In genomic region chr14:61694039-61694438, GRCh38 we compare ENCODE assay signal across 2 cellular contexts.
TF ChIP-seq lines count a peak whose summit lies in the region.

No MANE protein-coding gene starts in this region.

TF ChIP-seq in SK-N-SH, 30 proteins besides CTCF, POLR2A, EP300 and RAD21 (continued from another document):
- TF ChIP-seq EZH2phosphoT487 (IDR thresholded peaks at IDR 0.05; ENCODE audit: borderline replicate concordance, low read depth) (no peak), NFIC (IDR thresholded peaks at IDR 0.05; ENCODE audit: borderline replicate concordance) (no peak), FOXM1 (IDR thresholded peaks at IDR 0.05; ENCODE audit: low read depth) (no peak), POLR2AphosphoS5 (IDR thresholded peaks at IDR 0.05; ENCODE audit: low read depth, low read length) (no peak), JUND (IDR thresholded peaks at IDR 0.05) (no peak), FOXJ3 (CRISPR knock-in tag; IDR thresholded peaks at IDR 0.05) (no peak), MXI1 (IDR thresholded peaks at IDR 0.05; ENCODE audit: low read depth, low read length) (no peak), RXRA (IDR thresholded peaks at IDR 0.05; ENCODE audit: borderline replicate concordance, low read depth) (no peak)
- TF ChIP-seq, protein P1, sequence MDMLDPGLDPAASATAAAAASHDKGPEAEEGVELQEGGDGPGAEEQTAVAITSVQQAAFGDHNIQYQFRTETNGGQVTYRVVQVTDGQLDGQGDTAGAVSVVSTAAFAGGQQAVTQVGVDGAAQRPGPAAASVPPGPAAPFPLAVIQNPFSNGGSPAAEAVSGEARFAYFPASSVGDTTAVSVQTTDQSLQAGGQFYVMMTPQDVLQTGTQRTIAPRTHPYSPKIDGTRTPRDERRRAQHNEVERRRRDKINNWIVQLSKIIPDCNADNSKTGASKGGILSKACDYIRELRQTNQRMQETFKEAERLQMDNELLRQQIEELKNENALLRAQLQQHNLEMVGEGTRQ (IDR thresholded peaks at IDR 0.05; ENCODE audit: borderline replicate concordance, low read depth, low read length) = no peak

TF ChIP-seq in SK-N-SH treated with all-trans-retinoic acid at 6 μM for 48 hours, 23 proteins besides CTCF, POLR2A, EP300 and RAD21 (continued from another document):
- TF ChIP-seq, protein P2, sequence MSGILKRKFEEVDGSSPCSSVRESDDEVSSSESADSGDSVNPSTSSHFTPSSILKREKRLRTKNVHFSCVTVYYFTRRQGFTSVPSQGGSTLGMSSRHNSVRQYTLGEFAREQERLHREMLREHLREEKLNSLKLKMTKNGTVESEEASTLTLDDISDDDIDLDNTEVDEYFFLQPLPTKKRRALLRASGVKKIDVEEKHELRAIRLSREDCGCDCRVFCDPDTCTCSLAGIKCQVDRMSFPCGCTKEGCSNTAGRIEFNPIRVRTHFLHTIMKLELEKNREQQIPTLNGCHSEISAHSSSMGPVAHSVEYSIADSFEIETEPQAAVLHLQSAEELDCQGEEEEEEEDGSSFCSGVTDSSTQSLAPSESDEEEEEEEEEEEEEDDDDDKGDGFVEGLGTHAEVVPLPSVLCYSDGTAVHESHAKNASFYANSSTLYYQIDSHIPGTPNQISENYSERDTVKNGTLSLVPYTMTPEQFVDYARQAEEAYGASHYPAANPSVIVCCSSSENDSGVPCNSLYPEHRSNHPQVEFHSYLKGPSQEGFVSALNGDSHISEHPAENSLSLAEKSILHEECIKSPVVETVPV (CRISPR knock-in tag; IDR thresholded peaks at IDR 0.05) = no peak
- TF ChIP-seq ISL1 (CRISPR knock-in tag; IDR thresholded peaks at IDR 0.05) = no peak
- TF ChIP-seq ZFP3 (CRISPR knock-in tag; IDR thresholded peaks at IDR 0.05) = no peak
- TF ChIP-seq, protein P3, sequence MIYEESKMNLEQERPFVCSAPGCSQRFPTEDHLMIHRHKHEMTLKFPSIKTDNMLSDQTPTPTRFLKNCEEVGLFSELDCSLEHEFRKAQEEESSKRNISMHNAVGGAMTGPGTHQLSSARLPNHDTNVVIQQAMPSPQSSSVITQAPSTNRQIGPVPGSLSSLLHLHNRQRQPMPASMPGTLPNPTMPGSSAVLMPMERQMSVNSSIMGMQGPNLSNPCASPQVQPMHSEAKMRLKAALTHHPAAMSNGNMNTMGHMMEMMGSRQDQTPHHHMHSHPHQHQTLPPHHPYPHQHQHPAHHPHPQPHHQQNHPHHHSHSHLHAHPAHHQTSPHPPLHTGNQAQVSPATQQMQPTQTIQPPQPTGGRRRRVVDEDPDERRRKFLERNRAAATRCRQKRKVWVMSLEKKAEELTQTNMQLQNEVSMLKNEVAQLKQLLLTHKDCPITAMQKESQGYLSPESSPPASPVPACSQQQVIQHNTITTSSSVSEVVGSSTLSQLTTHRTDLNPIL (CRISPR knock-in tag; IDR thresholded peaks at IDR 0.05; ENCODE audit: low read depth) = no peak
- TF ChIP-seq ZC3H10 (CRISPR knock-in tag; IDR thresholded peaks at IDR 0.05) = no peak
- no peak for TF ChIP-seq ARNTL (CRISPR knock-in tag; IDR thresholded peaks at IDR 0.05; ENCODE audit: borderline replicate concordance, low read depth)
- no peak for TF ChIP-seq CSDC2 (CRISPR knock-in tag; IDR thresholded peaks at IDR 0.05)
- TF ChIP-seq PPARA (CRISPR knock-in tag; IDR thresholded peaks at IDR 0.05; ENCODE audit: borderline replicate concordance) = no peak
